In the genomic region with DNA sequence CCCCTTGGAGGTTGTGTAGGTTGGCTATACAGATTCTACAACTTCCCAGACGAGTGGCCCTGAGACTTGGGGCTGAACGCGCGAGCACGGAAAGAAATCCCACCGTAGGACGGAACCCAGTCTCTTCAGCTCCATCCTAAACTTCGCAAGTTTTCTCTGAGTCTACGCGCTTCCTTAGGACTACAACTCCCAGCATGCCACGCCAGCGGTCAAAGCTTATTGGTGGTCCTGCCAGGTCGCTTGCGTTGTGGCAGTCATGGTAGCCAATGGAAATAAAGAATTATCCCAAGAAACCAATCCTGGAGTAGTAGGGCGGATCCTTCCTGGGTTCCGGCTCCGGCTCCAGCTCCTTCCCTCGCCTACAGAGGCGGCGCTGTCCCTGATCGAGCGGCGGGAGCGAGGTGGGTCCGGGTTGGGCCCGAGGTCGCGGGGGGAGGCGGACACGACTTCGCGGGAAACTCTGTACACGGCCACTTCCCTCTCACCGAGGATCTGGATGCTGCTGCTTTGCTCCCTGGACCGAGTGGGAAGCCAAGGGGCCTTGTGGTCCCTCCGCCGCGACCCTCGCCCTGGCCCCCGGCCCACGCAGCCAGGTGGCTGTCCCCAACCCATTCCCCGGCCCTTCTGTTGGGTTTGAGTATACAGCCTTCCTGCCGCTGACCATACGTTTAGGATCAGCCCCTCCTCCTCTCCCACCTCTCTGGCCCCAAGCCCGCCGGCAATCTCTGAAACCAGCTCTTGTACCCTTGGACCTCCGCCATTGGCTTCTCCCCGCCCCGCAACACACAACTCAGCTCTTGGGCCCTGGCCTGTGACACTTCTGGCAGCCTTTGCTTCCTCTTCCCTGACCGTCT, we compare ENCODE assay signal across 8 cellular contexts. TPM values are rescaled to one million over a fixed set of nuclear protein-coding genes. Genes with fewer than 3 reads are reported as not detected.
DNase-seq lines count a peak whose midpoint lies in the region; ATAC-seq and TF ChIP-seq lines count a peak whose summit lies in the region.

A gene with protein sequence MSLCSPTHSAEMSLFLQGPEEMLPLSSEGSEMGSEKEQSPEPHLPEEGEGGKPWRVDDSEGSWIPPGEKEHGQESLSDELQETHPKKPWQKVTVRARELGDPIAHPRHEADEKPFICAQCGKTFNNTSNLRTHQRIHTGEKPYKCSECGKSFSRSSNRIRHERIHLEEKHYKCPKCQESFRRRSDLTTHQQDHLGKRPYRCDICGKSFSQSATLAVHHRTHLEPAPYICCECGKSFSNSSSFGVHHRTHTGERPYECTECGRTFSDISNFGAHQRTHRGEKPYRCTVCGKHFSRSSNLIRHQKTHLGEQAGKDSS (plus strand): TSS at position 357 of the 854 bp plus-strand sequence. CDS start 3,046 bp downstream, outside the sequence.

- peaks cover 35% of the 10 kb centered on the region for H3K9me3 Mint-ChIP-seq in nephron progenitor cell
- H3K9me3 Mint-ChIP-seq in stimulated activated naive CD8-positive, alpha-beta T cell treated with anti-CD3 and anti-CD28 coated beads, Interleukin-15, amount 100 ng/mL, for 72 hours, result peaks cover 0 to 5% of the 10 kb centered on the region in 2 donors

- ATAC-seq in stimulated activated naive CD8-positive, alpha-beta T cell treated with anti-CD3 and anti-CD28 coated beads, Interleukin-15, amount 100 ng/mL, for 72 hours, result peak; percentile 96

- H3K27me3 Mint-ChIP-seq in nephron progenitor cell (ENCODE audit: low read depth, poor library complexity), result peaks cover 3% of the 10 kb centered on the region
- H3K27me3 Mint-ChIP-seq in stimulated activated naive CD8-positive, alpha-beta T cell treated with anti-CD3 and anti-CD28 coated beads, Interleukin-15, amount 100 ng/mL, for 72 hours, result no peaks in the 10 kb centered on the region

- TF ChIP-seq CTCF in LNCaP clone FGC (IDR thresholded peaks at IDR 0.05; ENCODE audit: control insufficient read depth, extremely low read depth, insufficient read depth) (peak; percentile 47), nephron progenitor cell (IDR thresholded peaks at IDR 0.05) (peak; percentile 24)

- peak within 1 kb of the TSS; percentile 86 for H3K4me3 ChIP-seq in LNCaP clone FGC (ENCODE audit: low read depth, low read length)

- H3K9ac ChIP-seq in ES-I3 (ENCODE audit: low read depth, low read length), result peak within 1 kb of the TSS; percentile 71

- peaks cover 14% of the 10 kb centered on the region for H3K4me1 ChIP-seq in ES-I3 (ENCODE audit: insufficient read depth, low read length)

- DNase-seq in H4 (ENCODE audit: low spot score) (peak; percentile 99), LNCaP clone FGC (ENCODE audit: low read depth) (peak; percentile 95), fibroblast of the conjunctiva (ENCODE audit: low read depth) (peak; percentile 96), nephron progenitor cell (peak; percentile 85)
- peak; percentile 81 for DNase-seq in activated effector memory CD4-positive, alpha-beta T cell treated with Interleukin-2 at 50 U/mL for 16 hours
- peak; percentile 83 to 91 for DNase-seq in stimulated activated naive CD8-positive, alpha-beta T cell treated with anti-CD3 and anti-CD28 coated beads, Interleukin-15, amount 100 ng/mL, for 72 hours

- peak within 1 kb of the TSS; percentile 95 for H3K4me3 Mint-ChIP-seq in nephron progenitor cell
- peak within 1 kb of the TSS; percentile 85 to 94 for H3K4me3 Mint-ChIP-seq in stimulated activated naive CD8-positive, alpha-beta T cell treated with anti-CD3 and anti-CD28 coated beads, Interleukin-15, amount 100 ng/mL, for 72 hours

- peaks cover 25% of the 10 kb centered on the region for H3K4me1 Mint-ChIP-seq in nephron progenitor cell
- peaks cover 28% of the 10 kb centered on the region for H3K4me1 Mint-ChIP-seq in stimulated activated naive CD8-positive, alpha-beta T cell treated with anti-CD3 and anti-CD28 coated beads, Interleukin-15, amount 100 ng/mL, for 72 hours

- H3K9me3 ChIP-seq in ES-I3 (ENCODE audit: control insufficient read depth, insufficient read depth, low read length), result no peaks in the 10 kb centered on the region

- peaks cover 4% of the 10 kb centered on the region for H3K36me3 ChIP-seq in ES-I3 (ENCODE audit: insufficient read depth, low read length)

- H3K36me3 Mint-ChIP-seq in nephron progenitor cell (ENCODE audit: low read depth), result peaks cover 69% of the 10 kb centered on the region

- peak within 1 kb of the TSS; percentile 53 for H3K27ac Mint-ChIP-seq in nephron progenitor cell
- H3K27ac Mint-ChIP-seq in stimulated activated naive CD8-positive, alpha-beta T cell treated with anti-CD3 and anti-CD28 coated beads, Interleukin-15, amount 100 ng/mL, for 72 hours, result peak within 1 kb of the TSS; percentile 74 to 94

- TF ChIP-seq POLR2A in Raji (IDR thresholded peaks at IDR 0.05; ENCODE audit: insufficient read depth, low read depth, low read length), result peak; percentile 78

RNA-seq across cellular contexts. Expression of the gene that starts here (rescaled TPM):
- 16.3 and 17.7 TPM in 2 replicates for total RNA-seq in H4 (2014; rRNA removed; shearing (Covaris generic))

Comparison
In these comparisons a context has a peak if more than half of its experiments do, and no peak if none do; other contexts are left out.
1. Peak in every context shown above with its lines: DNase-seq, ATAC-seq and H3K4me3 ChIP-seq.